ENCODE assay signal across 8 cellular contexts in the genomic region with DNA sequence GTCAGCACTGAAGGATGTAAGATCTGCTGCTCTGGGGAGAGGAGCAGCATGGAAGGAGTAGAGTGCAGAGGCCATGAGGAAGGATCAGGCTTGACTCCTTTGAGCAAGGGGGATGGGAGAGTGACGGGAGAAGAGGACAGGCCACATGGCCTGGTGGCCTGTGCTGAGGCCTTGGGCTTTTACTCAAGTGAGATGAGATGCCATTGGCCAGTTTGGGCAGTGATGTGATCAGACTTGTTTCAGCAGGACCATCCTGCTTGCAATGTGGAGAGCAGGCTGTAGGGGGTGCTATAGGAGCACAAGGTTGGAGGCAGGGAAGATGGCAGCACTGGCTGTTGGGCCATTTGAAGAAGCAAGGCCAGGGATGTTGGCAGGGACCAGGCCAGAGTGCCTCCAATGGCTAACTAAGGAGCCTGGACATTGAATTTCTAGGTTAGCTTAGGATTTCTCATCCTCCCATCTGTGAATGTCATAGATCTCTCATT. TPM values are rescaled to one million over a fixed set of nuclear protein-coding genes. Genes with fewer than 3 reads are reported as not detected.
DNase-seq lines count a peak whose midpoint lies in the region; ATAC-seq and TF ChIP-seq lines count a peak whose summit lies in the region.

No MANE protein-coding gene starts in this region.

- no peak overlapping the region for H3K9ac ChIP-seq in NT2/D1 (ENCODE audit: insufficient read length, low read depth)

- DNase-seq in NCI-H82 (lab: John Stamatoyannopoulos, UW), result peak; percentile 66
- DNase-seq in NCI-H82 treated with DMSO at 0.1 percent for 48 hours (lab: John Stamatoyannopoulos, UW; ENCODE audit: unreplicated experiment), result no peak
- DNase-seq in NT2/D1 (ENCODE audit: low read depth, low spot score), result peak; percentile 99
- DNase-seq in activated effector memory CD4-positive, alpha-beta T cell treated with anti-CD3 and anti-CD28 coated beads, Interleukin-2, amount 50 U/mL, for 16 hours, result peak; percentile 77
- DNase-seq in immature natural killer cell, result peak; percentile 5 to 12 (median 8)
- peak; percentile 46 to 65 for DNase-seq in stimulated activated naive CD8-positive, alpha-beta T cell treated with anti-CD3 and anti-CD28 coated beads, Interleukin-15, amount 100 ng/mL, for 72 hours
- DNase-seq in omental fat pad (ENCODE audit: low spot score), result no peak

- TF ChIP-seq CTCF in omental fat pad (IDR thresholded peaks at IDR 0.05), result no peak

- peaks cover 44% of the 10 kb centered on the region for H3K36me3 ChIP-seq in NT2/D1 (ENCODE audit: insufficient read depth, insufficient read length, low read length)

- no peaks in the 10 kb centered on the region for H3K27me3 Mint-ChIP-seq in immature natural killer cell (ENCODE audit: low read depth in 3 of 3)
- no peaks in the 10 kb centered on the region for H3K27me3 Mint-ChIP-seq in stimulated activated naive CD8-positive, alpha-beta T cell treated with anti-CD3 and anti-CD28 coated beads, Interleukin-15, amount 100 ng/mL, for 72 hours

- H3K27ac Mint-ChIP-seq in immature natural killer cell, result peak overlapping the region in 1 of 6 donors; percentile 25
- H3K27ac Mint-ChIP-seq in stimulated activated naive CD8-positive, alpha-beta T cell treated with anti-CD3 and anti-CD28 coated beads, Interleukin-15, amount 100 ng/mL, for 72 hours, result no peak overlapping the region

- H3K4me1 ChIP-seq in NT2/D1 (ENCODE audit: insufficient read depth, insufficient read length), result peaks cover 4% of the 10 kb centered on the region

- no peak overlapping the region for H3K4me3 Mint-ChIP-seq in immature natural killer cell
- H3K4me3 Mint-ChIP-seq in stimulated activated naive CD8-positive, alpha-beta T cell treated with anti-CD3 and anti-CD28 coated beads, Interleukin-15, amount 100 ng/mL, for 72 hours, result no peak overlapping the region

- no peak overlapping the region for H3K4me3 ChIP-seq in NT2/D1 (ENCODE audit: insufficient read length, low read depth)

- no peaks in the 10 kb centered on the region for H3K4me1 Mint-ChIP-seq in immature natural killer cell
- peaks cover 8% of the 10 kb centered on the region for H3K4me1 Mint-ChIP-seq in stimulated activated naive CD8-positive, alpha-beta T cell treated with anti-CD3 and anti-CD28 coated beads, Interleukin-15, amount 100 ng/mL, for 72 hours

- no peaks in the 10 kb centered on the region for H3K27me3 ChIP-seq in NT2/D1 (ENCODE audit: insufficient read depth, insufficient read length)

- H3K36me3 Mint-ChIP-seq in immature natural killer cell, result peaks cover 11 to 17% (median 17%) of the 10 kb centered on the region in 3 donors

- peak; percentile 47 for ATAC-seq in stimulated activated naive CD8-positive, alpha-beta T cell treated with anti-CD3 and anti-CD28 coated beads, Interleukin-15, amount 100 ng/mL, for 72 hours
- ATAC-seq in omental fat pad (ENCODE audit: low FRiP score) (no peak), HG02588 (IDR thresholded peaks at IDR 0.05; ENCODE audit: unreplicated experiment) (no peak)

- H3K9me3 ChIP-seq in NT2/D1 (ENCODE audit: insufficient read depth, low read length), result peaks cover 10% of the 10 kb centered on the region

- peaks cover 0 to under 1% (median 0%) of the 10 kb centered on the region in 6 donors for H3K9me3 Mint-ChIP-seq in immature natural killer cell
- H3K9me3 Mint-ChIP-seq in stimulated activated naive CD8-positive, alpha-beta T cell treated with anti-CD3 and anti-CD28 coated beads, Interleukin-15, amount 100 ng/mL, for 72 hours, result no peaks in the 10 kb centered on the region

RNA-seq across cellular contexts. Expression of a gene that starts 23.6 kb away (rescaled TPM):
- polyA plus RNA-seq in immature natural killer cell, result not detected
- not detected for total RNA-seq in omental fat pad

RNA-seq across cellular contexts. Expression of a gene that starts 34.9 kb away (rescaled TPM):
- polyA plus RNA-seq in immature natural killer cell, result 1 to 10 TPM; 2.1 to 8.9 (median 4.3) TPM
- 10 to 100 TPM in 1 of 4 donors, 1 to 10 TPM in 3; 4.2 to 13.5 (median 5.3) TPM for total RNA-seq in omental fat pad

Comparison
In these comparisons a context has a peak if more than half of its experiments do, and no peak if none do; other contexts are left out.
1. DNase-seq: peak in NCI-H82 (single experiment), NT2/D1 (single experiment), activated effector memory CD4-positive, alpha-beta T cell treated with anti-CD3 and anti-CD28 coated beads, Interleukin-2, amount 50 U/mL, for 16 hours (single experiment), immature natural killer cell (3 of 3) and stimulated activated naive CD8-positive, alpha-beta T cell treated with anti-CD3 and anti-CD28 coated beads, Interleukin-15, amount 100 ng/mL, for 72 hours (2 of 2); none in NCI-H82 treated with DMSO at 0.1 percent for 48 hours (single experiment) and omental fat pad (single experiment).